Comparison of ENCODE assay signal across 2 cellular contexts in the genomic region with DNA sequence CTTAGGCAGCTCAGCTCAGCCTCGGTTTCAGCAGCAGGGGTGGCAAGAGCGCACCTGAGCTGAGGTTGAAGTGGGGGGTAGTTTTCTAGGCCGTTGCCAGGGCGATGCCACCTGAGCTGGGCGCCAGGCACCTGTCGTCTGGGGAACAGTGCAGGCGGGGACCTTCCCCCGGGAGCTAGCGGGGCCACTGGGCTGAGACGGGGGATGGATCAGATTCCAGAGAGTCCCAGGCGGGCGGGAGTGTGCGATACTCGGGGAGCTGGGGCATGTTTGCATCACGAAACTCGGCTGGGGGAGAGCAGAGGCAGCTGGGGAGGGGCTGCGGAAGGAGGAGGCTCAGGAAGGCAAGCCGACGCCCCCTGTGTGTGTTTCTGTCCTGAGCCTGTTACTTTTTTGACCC.
TF ChIP-seq lines count a peak whose summit lies in the region.

No MANE protein-coding gene starts in this region.

TF ChIP-seq in GM23338, 12 proteins besides CTCF, POLR2A, EP300 and RAD21 (continues in another document):
- TF ChIP-seq, protein P1, sequence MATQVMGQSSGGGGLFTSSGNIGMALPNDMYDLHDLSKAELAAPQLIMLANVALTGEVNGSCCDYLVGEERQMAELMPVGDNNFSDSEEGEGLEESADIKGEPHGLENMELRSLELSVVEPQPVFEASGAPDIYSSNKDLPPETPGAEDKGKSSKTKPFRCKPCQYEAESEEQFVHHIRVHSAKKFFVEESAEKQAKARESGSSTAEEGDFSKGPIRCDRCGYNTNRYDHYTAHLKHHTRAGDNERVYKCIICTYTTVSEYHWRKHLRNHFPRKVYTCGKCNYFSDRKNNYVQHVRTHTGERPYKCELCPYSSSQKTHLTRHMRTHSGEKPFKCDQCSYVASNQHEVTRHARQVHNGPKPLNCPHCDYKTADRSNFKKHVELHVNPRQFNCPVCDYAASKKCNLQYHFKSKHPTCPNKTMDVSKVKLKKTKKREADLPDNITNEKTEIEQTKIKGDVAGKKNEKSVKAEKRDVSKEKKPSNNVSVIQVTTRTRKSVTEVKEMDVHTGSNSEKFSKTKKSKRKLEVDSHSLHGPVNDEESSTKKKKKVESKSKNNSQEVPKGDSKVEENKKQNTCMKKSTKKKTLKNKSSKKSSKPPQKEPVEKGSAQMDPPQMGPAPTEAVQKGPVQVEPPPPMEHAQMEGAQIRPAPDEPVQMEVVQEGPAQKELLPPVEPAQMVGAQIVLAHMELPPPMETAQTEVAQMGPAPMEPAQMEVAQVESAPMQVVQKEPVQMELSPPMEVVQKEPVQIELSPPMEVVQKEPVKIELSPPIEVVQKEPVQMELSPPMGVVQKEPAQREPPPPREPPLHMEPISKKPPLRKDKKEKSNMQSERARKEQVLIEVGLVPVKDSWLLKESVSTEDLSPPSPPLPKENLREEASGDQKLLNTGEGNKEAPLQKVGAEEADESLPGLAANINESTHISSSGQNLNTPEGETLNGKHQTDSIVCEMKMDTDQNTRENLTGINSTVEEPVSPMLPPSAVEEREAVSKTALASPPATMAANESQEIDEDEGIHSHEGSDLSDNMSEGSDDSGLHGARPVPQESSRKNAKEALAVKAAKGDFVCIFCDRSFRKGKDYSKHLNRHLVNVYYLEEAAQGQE (IDR thresholded peaks at IDR 0.05; ENCODE audit: unreplicated experiment) = no peak
- TF ChIP-seq, protein P2, sequence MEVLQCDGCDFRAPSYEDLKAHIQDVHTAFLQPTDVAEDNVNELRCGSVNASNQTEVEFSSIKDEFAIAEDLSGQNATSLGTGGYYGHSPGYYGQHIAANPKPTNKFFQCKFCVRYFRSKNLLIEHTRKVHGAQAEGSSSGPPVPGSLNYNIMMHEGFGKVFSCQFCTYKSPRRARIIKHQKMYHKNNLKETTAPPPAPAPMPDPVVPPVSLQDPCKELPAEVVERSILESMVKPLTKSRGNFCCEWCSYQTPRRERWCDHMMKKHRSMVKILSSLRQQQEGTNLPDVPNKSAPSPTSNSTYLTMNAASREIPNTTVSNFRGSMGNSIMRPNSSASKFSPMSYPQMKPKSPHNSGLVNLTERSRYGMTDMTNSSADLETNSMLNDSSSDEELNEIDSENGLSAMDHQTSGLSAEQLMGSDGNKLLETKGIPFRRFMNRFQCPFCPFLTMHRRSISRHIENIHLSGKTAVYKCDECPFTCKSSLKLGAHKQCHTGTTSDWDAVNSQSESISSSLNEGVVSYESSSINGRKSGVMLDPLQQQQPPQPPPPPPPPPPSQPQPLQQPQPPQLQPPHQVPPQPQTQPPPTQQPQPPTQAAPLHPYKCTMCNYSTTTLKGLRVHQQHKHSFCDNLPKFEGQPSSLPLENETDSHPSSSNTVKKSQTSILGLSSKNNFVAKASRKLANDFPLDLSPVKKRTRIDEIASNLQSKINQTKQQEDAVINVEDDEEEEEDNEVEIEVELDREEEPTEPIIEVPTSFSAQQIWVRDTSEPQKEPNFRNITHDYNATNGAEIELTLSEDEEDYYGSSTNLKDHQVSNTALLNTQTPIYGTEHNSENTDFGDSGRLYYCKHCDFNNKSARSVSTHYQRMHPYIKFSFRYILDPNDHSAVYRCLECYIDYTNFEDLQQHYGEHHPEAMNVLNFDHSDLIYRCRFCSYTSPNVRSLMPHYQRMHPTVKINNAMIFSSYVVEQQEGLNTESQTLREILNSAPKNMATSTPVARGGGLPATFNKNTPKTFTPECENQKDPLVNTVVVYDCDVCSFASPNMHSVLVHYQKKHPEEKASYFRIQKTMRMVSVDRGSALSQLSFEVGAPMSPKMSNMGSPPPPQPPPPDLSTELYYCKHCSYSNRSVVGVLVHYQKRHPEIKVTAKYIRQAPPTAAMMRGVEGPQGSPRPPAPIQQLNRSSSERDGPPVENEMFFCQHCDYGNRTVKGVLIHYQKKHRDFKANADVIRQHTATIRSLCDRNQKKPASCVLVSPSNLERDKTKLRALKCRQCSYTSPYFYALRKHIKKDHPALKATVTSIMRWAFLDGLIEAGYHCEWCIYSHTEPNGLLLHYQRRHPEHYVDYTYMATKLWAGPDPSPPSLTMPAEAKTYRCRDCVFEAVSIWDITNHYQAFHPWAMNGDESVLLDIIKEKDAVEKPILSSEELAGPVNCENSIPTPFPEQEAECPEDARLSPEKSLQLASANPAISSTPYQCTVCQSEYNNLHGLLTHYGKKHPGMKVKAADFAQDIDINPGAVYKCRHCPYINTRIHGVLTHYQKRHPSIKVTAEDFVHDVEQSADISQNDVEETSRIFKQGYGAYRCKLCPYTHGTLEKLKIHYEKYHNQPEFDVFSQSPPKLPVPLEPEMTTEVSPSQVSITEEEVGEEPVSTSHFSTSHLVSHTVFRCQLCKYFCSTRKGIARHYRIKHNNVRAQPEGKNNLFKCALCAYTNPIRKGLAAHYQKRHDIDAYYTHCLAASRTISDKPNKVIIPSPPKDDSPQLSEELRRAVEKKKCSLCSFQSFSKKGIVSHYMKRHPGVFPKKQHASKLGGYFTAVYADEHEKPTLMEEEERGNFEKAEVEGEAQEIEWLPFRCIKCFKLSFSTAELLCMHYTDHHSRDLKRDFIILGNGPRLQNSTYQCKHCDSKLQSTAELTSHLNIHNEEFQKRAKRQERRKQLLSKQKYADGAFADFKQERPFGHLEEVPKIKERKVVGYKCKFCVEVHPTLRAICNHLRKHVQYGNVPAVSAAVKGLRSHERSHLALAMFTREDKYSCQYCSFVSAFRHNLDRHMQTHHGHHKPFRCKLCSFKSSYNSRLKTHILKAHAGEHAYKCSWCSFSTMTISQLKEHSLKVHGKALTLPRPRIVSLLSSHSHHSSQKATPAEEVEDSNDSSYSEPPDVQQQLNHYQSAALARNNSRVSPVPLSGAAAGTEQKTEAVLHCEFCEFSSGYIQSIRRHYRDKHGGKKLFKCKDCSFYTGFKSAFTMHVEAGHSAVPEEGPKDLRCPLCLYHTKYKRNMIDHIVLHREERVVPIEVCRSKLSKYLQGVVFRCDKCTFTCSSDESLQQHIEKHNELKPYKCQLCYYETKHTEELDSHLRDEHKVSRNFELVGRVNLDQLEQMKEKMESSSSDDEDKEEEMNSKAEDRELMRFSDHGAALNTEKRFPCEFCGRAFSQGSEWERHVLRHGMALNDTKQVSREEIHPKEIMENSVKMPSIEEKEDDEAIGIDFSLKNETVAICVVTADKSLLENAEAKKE (CRISPR knock-in tag; IDR thresholded peaks at IDR 0.05) = no peak
- no peak for TF ChIP-seq POLR2AphosphoS5 (IDR thresholded peaks at IDR 0.05; ENCODE audit: low read depth)
- TF ChIP-seq NANOG (IDR thresholded peaks at IDR 0.05; ENCODE audit: borderline replicate concordance) = no peak
- no peak for TF ChIP-seq ZNF331 (CRISPR knock-in tag; IDR thresholded peaks at IDR 0.05; ENCODE audit: low read depth)
- TF ChIP-seq, protein P3, sequence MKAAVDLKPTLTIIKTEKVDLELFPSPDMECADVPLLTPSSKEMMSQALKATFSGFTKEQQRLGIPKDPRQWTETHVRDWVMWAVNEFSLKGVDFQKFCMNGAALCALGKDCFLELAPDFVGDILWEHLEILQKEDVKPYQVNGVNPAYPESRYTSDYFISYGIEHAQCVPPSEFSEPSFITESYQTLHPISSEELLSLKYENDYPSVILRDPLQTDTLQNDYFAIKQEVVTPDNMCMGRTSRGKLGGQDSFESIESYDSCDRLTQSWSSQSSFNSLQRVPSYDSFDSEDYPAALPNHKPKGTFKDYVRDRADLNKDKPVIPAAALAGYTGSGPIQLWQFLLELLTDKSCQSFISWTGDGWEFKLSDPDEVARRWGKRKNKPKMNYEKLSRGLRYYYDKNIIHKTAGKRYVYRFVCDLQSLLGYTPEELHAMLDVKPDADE (IDR thresholded peaks at IDR 0.05) = no peak
- no peak for TF ChIP-seq ZNF114 (CRISPR knock-in tag; IDR thresholded peaks at IDR 0.05)
- no peak for TF ChIP-seq EZH2 (IDR thresholded peaks at IDR 0.05; ENCODE audit: low read depth, unreplicated experiment)
- no peak for TF ChIP-seq EZH2phosphoT487 (IDR thresholded peaks at IDR 0.05; ENCODE audit: unreplicated experiment)
- no peak for TF ChIP-seq CREB1 (CRISPR knock-in tag; IDR thresholded peaks at IDR 0.05; ENCODE audit: low read depth)

TF ChIP-seq in SK-N-SH, 30 proteins besides CTCF, POLR2A, EP300 and RAD21:
- TF ChIP-seq YY1 (IDR thresholded peaks at IDR 0.05; ENCODE audit: low read depth) (no peak), RFX5 (IDR thresholded peaks at IDR 0.05; ENCODE audit: low read length) (no peak), MXI1 (IDR thresholded peaks at IDR 0.05; ENCODE audit: low read depth, low read length) (no peak), SMC3 (IDR thresholded peaks at IDR 0.05; ENCODE audit: low read depth, low read length) (no peak), EZH2phosphoT487 (IDR thresholded peaks at IDR 0.05; ENCODE audit: borderline replicate concordance, low read depth) (no peak), NRF1 (IDR thresholded peaks at IDR 0.05; ENCODE audit: low read depth, low read length) (no peak), CHD2 (IDR thresholded peaks at IDR 0.05; ENCODE audit: low read length, partially characterized antibody) (no peak), TEAD4 (IDR thresholded peaks at IDR 0.05; ENCODE audit: borderline replicate concordance, insufficient read depth) (no peak), MEF2A (IDR thresholded peaks at IDR 0.05; ENCODE audit: borderline replicate concordance, low read depth) (no peak), GABPA (IDR thresholded peaks at IDR 0.05; ENCODE audit: low read depth) (no peak), ELF1 (IDR thresholded peaks at IDR 0.05) (no peak), FOXM1 (IDR thresholded peaks at IDR 0.05; ENCODE audit: low read depth) (no peak), JUND (IDR thresholded peaks at IDR 0.05) (no peak), TAF1 (IDR thresholded peaks at IDR 0.05; ENCODE audit: borderline replicate concordance, low read depth, low read length) (no peak), SIN3A (IDR thresholded peaks at IDR 0.05; ENCODE audit: borderline replicate concordance, low read depth, low read length) (no peak)
- TF ChIP-seq, protein P4, sequence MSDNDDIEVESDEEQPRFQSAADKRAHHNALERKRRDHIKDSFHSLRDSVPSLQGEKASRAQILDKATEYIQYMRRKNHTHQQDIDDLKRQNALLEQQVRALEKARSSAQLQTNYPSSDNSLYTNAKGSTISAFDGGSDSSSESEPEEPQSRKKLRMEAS (IDR thresholded peaks at IDR 0.05; ENCODE audit: low read depth) = no peak
- TF ChIP-seq, protein P5, sequence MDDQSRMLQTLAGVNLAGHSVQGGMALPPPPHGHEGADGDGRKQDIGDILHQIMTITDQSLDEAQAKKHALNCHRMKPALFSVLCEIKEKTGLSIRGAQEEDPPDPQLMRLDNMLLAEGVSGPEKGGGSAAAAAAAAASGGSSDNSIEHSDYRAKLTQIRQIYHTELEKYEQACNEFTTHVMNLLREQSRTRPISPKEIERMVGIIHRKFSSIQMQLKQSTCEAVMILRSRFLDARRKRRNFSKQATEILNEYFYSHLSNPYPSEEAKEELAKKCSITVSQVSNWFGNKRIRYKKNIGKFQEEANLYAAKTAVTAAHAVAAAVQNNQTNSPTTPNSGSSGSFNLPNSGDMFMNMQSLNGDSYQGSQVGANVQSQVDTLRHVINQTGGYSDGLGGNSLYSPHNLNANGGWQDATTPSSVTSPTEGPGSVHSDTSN (IDR thresholded peaks at IDR 0.05) = no peak
- TF ChIP-seq, protein P6, sequence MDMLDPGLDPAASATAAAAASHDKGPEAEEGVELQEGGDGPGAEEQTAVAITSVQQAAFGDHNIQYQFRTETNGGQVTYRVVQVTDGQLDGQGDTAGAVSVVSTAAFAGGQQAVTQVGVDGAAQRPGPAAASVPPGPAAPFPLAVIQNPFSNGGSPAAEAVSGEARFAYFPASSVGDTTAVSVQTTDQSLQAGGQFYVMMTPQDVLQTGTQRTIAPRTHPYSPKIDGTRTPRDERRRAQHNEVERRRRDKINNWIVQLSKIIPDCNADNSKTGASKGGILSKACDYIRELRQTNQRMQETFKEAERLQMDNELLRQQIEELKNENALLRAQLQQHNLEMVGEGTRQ (IDR thresholded peaks at IDR 0.05; ENCODE audit: borderline replicate concordance, low read depth, low read length) = no peak
- TF ChIP-seq, protein P1 (IDR thresholded peaks at IDR 0.05; ENCODE audit: low read depth, low read length) = no peak
- TF ChIP-seq, protein P7, sequence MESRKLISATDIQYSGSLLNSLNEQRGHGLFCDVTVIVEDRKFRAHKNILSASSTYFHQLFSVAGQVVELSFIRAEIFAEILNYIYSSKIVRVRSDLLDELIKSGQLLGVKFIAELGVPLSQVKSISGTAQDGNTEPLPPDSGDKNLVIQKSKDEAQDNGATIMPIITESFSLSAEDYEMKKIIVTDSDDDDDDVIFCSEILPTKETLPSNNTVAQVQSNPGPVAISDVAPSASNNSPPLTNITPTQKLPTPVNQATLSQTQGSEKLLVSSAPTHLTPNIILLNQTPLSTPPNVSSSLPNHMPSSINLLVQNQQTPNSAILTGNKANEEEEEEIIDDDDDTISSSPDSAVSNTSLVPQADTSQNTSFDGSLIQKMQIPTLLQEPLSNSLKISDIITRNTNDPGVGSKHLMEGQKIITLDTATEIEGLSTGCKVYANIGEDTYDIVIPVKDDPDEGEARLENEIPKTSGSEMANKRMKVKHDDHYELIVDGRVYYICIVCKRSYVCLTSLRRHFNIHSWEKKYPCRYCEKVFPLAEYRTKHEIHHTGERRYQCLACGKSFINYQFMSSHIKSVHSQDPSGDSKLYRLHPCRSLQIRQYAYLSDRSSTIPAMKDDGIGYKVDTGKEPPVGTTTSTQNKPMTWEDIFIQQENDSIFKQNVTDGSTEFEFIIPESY (IDR thresholded peaks at IDR 0.05; ENCODE audit: borderline replicate concordance, low read depth) = no peak
